In genomic region chr9:119458068-119458467, GRCh38 we compare ENCODE assay signal across 3 cellular contexts.
TF ChIP-seq lines count a peak whose summit lies in the region.

No MANE protein-coding gene starts in this region.

TF ChIP-seq in SK-N-SH, 30 proteins besides CTCF, POLR2A, EP300 and RAD21 (continued from another document):
- TF ChIP-seq MEF2A (IDR thresholded peaks at IDR 0.05; ENCODE audit: borderline replicate concordance, low read depth) (no peak), ZBTB33 (IDR thresholded peaks at IDR 0.05; ENCODE audit: borderline replicate concordance, low read depth) (no peak), RXRA (IDR thresholded peaks at IDR 0.05; ENCODE audit: borderline replicate concordance, low read depth) (no peak), FOSL2 (IDR thresholded peaks at IDR 0.05; ENCODE audit: borderline replicate concordance, low read depth) (no peak), TAF1 (IDR thresholded peaks at IDR 0.05; ENCODE audit: borderline replicate concordance, low read depth, low read length) (no peak), SIN3A (IDR thresholded peaks at IDR 0.05; ENCODE audit: borderline replicate concordance, low read depth, low read length) (no peak), TEAD4 (IDR thresholded peaks at IDR 0.05; ENCODE audit: borderline replicate concordance, insufficient read depth) (no peak), FOXM1 (IDR thresholded peaks at IDR 0.05; ENCODE audit: low read depth) (no peak)

TF ChIP-seq in SK-N-SH treated with all-trans-retinoic acid at 6 μM for 48 hours, 23 proteins besides CTCF, POLR2A, EP300 and RAD21 (continued from another document):
- no peak for TF ChIP-seq TSHZ2 (CRISPR knock-in tag; IDR thresholded peaks at IDR 0.05)
- TF ChIP-seq BACH2 (CRISPR knock-in tag; IDR thresholded peaks at IDR 0.05; ENCODE audit: borderline replicate concordance), result no peak
- TF ChIP-seq ISL1 (CRISPR knock-in tag; IDR thresholded peaks at IDR 0.05), result no peak
- no peak for TF ChIP-seq ZFP30 (CRISPR knock-in tag; IDR thresholded peaks at IDR 0.05)
- no peak for TF ChIP-seq PPARA (CRISPR knock-in tag; IDR thresholded peaks at IDR 0.05; ENCODE audit: borderline replicate concordance)
- TF ChIP-seq OSR1 (CRISPR knock-in tag; IDR thresholded peaks at IDR 0.05), result no peak

TF ChIP-seq in H1, 55 proteins besides CTCF, POLR2A, EP300 and RAD21 (continued from another document):
- TF ChIP-seq CHD1 (IDR thresholded peaks at IDR 0.05; ENCODE audit: low read depth, low read length), result no peak
- no peak for TF ChIP-seq SAP30 (IDR thresholded peaks at IDR 0.05; ENCODE audit: insufficient read depth, insufficient replicate concordance, low read length)
- no peak for TF ChIP-seq KDM1A (IDR thresholded peaks at IDR 0.05; ENCODE audit: borderline replicate concordance, low read length)
- no peak for TF ChIP-seq TAF7 (optimal IDR thresholded peaks at IDR 0.05; ENCODE audit: borderline replicate concordance, low read depth, low read length)
- no peak for TF ChIP-seq YY1 (IDR thresholded peaks at IDR 0.05; ENCODE audit: low read depth, low read length)
- TF ChIP-seq ASH2L (IDR thresholded peaks at IDR 0.05; ENCODE audit: low read length), result no peak
